9 cellular contexts compared by ENCODE assay signal in the genomic region with DNA sequence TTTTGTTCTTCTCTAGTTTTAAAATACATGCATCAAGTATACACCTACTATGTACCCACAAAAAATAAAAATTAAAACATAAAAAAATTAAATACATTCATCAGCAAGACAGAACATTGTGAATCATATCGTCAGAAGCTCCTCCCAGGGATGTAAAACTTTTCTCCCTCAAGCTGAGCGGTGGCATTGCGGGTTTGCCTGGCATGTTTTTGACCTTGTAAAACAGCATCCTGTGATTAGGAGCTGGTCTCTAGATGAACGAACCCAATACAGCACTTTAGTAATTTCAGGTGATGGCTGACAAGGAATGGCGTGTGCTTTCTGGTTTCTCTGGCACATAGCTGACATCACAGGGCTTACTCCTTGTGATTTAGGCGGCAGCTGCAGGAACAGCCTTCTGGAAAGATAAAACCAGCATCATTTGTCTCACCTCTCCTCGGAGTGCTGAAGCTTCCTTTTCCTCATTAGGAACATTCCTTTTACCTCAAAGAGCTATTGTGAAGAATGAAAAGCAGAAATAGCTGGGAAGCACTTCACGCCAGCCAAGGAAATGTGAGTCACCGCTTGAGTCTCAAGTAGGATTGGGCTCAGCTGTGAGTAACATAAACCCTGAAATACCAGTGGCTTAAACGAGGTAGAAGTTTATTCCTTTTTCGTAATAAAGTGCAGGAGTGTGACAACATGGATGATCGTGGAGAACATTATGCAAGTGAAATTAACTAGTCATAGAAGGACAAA. TPM values are rescaled to one million over a fixed set of nuclear protein-coding genes. Genes with fewer than 3 reads are reported as not detected.
DNase-seq lines count a peak whose midpoint lies in the region; ATAC-seq and TF ChIP-seq lines count a peak whose summit lies in the region.
"Had no signal": no experiment of that assay in that cellular context is flagged by ENCODE, and none has a peak within 500 bp of the region (broad histone marks: within the 10 kb centered on the region; RNA-seq: fewer than 3 reads in every experiment).

No MANE protein-coding gene starts in this region.

- H2BK120ac ChIP-seq in trophoblast cell (ENCODE audit: insufficient read depth, low read length, poor library complexity) = no peak overlapping the region

- no peak overlapping the region for H2BK12ac ChIP-seq in trophoblast cell (ENCODE audit: low read length)

- no peak overlapping the region for H3K14ac ChIP-seq in trophoblast cell (ENCODE audit: low read length)

- no peak for TF ChIP-seq CTCF in colonic mucosa (IDR thresholded peaks at IDR 0.05)

- H3K18ac ChIP-seq in trophoblast cell (ENCODE audit: low read length) = no peak overlapping the region

- H2BK5ac ChIP-seq in trophoblast cell (ENCODE audit: low read depth, low read length, poor library complexity) = no peak overlapping the region

- peak overlapping the region; percentile 55 for H3K4me3 ChIP-seq in GM23248
- no peak overlapping the region for H3K4me3 ChIP-seq in esophagus (ENCODE audit: low read depth in 1 of 2, low read length in 2 of 2)
- no peak overlapping the region for H3K4me3 ChIP-seq in trophoblast cell (ENCODE audit: low read depth, low read length)
- no peak overlapping the region for H3K4me3 ChIP-seq in colonic mucosa

- H2AFZ ChIP-seq in GM23248 = peak overlapping the region; percentile 78
- H2AFZ ChIP-seq in trophoblast cell (ENCODE audit: insufficient read depth, low read length, poor library complexity) = no peak overlapping the region

- no peak overlapping the region for H3K23ac ChIP-seq in trophoblast cell (ENCODE audit: low read length)

- H3K36me3 ChIP-seq in GM23248 (ENCODE audit: low read depth) (no peaks in the 10 kb centered on the region), esophagus (ENCODE audit: control insufficient read depth in 2 of 2, insufficient read depth in 2 of 2, low read length in 1 of 2) (no peaks in the 10 kb centered on the region), trophoblast cell (ENCODE audit: control insufficient read depth in 1 of 2, insufficient read depth in 2 of 2, low read length in 2 of 2) (no peaks in the 10 kb centered on the region), colonic mucosa (no peaks in the 10 kb centered on the region)

- H3K9ac ChIP-seq in GM23248 = peak overlapping the region; percentile 50; the same call in 1 of the 2 replicates
- no peak overlapping the region for H3K9ac ChIP-seq in trophoblast cell (ENCODE audit: low read length)
- no peak overlapping the region for H3K9ac ChIP-seq in colonic mucosa (ENCODE audit: low read depth in 2 of 2, low read length in 2 of 2)

- H3K79me2 ChIP-seq in GM23248 (ENCODE audit: insufficient read depth) = no peaks in the 10 kb centered on the region
- no peaks in the 10 kb centered on the region for H3K79me2 ChIP-seq in trophoblast cell (ENCODE audit: control insufficient read depth, insufficient read depth, low read length, poor library complexity)

- H4K12ac ChIP-seq in trophoblast cell (ENCODE audit: low read depth, low read length) = no peak overlapping the region

- H4K8ac ChIP-seq in trophoblast cell (ENCODE audit: low read depth, low read length) = no peak overlapping the region

- H3K27me3 ChIP-seq in GM23248 (replicated peaks; ENCODE audit: insufficient read depth) = no peaks in the 10 kb centered on the region
- no peaks in the 10 kb centered on the region for H3K27me3 ChIP-seq in esophagus (ENCODE audit: control insufficient read depth in 1 of 2, insufficient read depth in 2 of 2, low read length in 2 of 2)
- H3K27me3 ChIP-seq in trophoblast cell (ENCODE audit: insufficient read depth, low read length) = no peaks in the 10 kb centered on the region
- H3K27me3 ChIP-seq in colonic mucosa = no peaks in the 10 kb centered on the region

- no peak overlapping the region for H3K4ac ChIP-seq in trophoblast cell (ENCODE audit: low read depth, low read length)

- H3F3A ChIP-seq in GM23248 (ENCODE audit: insufficient read depth) = peaks cover 8% of the 10 kb centered on the region; the same call in 1 of the 2 replicates

- H3K79me1 ChIP-seq in trophoblast cell (ENCODE audit: low read length) = no peaks in the 10 kb centered on the region

- H3K9me3 ChIP-seq in GM23248 (ENCODE audit: low read depth) (no peaks in the 10 kb centered on the region), esophagus (ENCODE audit: control insufficient read depth in 2 of 2, insufficient read depth in 1 of 2, low read depth in 1 of 2, low read length in 1 of 2) (no peaks in the 10 kb centered on the region), trophoblast cell (ENCODE audit: insufficient read depth, low read depth, low read length) (no peaks in the 10 kb centered on the region), colonic mucosa (no peaks in the 10 kb centered on the region)

- H3K9me2 ChIP-seq in GM23248 (ENCODE audit: insufficient read depth) = no peaks in the 10 kb centered on the region

- H2AK5ac ChIP-seq in trophoblast cell (ENCODE audit: low read length) = no peak overlapping the region

- in situ Hi-C loops in GM23248 (cut with MboI) = no loop called here

- peak overlapping the region; percentile 65 for H3K4me2 ChIP-seq in GM23248 (ENCODE audit: unreplicated experiment)
- H3K4me2 ChIP-seq in trophoblast cell (ENCODE audit: low read length) = no peak overlapping the region

- ATAC-seq in GM18867 (IDR thresholded peaks at IDR 0.05; ENCODE audit: unreplicated experiment) (no peak), GM18517 (IDR thresholded peaks at IDR 0.05; ENCODE audit: unreplicated experiment) (no peak), HG03342 (IDR thresholded peaks at IDR 0.05; ENCODE audit: unreplicated experiment) (no peak)

- no peaks in the 10 kb centered on the region for H4K20me1 ChIP-seq in GM23248 (ENCODE audit: insufficient read depth)

- WGBS in GM23248 (ENCODE audit: low coverage in 1 of 2, low lambda C conversion rate in 2 of 2, missing lambda C conversion rate in 2 of 2), 2 experiments = 13 to 15% methylated on average over 12 of the region's 12 CpGs
- WGBS in esophagus, 2 donors = 31 to 47% methylated on average over 12 of the region's 12 CpGs
- no CpG with 5 or more reads among the region's 12 CpGs for WGBS in trophoblast cell (ENCODE audit: extremely low coverage, insufficient coverage, insufficient read length)

- H4K91ac ChIP-seq in trophoblast cell (ENCODE audit: low read depth, low read length) = no peak overlapping the region

- H3K4me1 ChIP-seq in GM23248 (ENCODE audit: insufficient read depth) = 0 out of 2 replicates have a peak, but pooled peaks cover 3% of the 10 kb centered on the region
- no peaks in the 10 kb centered on the region for H3K4me1 ChIP-seq in esophagus (ENCODE audit: control insufficient read depth in 2 of 2, insufficient read depth in 2 of 2, low read length in 1 of 2)
- no peaks in the 10 kb centered on the region for H3K4me1 ChIP-seq in trophoblast cell (ENCODE audit: control insufficient read depth in 1 of 2, insufficient read depth in 2 of 2, low read length in 2 of 2)
- no peaks in the 10 kb centered on the region for H3K4me1 ChIP-seq in colonic mucosa

- intact Hi-C loops in colonic mucosa (cut with DNase I) = no loop called here

- DNase-seq in GM23248 (peak; percentile 90), NCI-H2227 treated with DMSO at 0.1 percent for 48 hours (lab: John Stamatoyannopoulos, UW) (peak; percentile 81), trophoblast cell (peak; percentile 71 to 84), colonic mucosa (no peak)

- H3K27ac ChIP-seq in GM23248 = peak overlapping the region; percentile 72
- H3K27ac ChIP-seq in esophagus (ENCODE audit: low read depth in 2 of 2, low read length in 1 of 2) = peak overlapping the region; percentile 45 to 70
- H3K27ac ChIP-seq in trophoblast cell (ENCODE audit: low read depth, low read length) = no peak overlapping the region
- no peak overlapping the region for H3K27ac ChIP-seq in colonic mucosa

RNA-seq across cellular contexts. Expression of a gene that starts 44.3 kb away (rescaled TPM):
- total RNA-seq in GM23248 (2014; rRNA removed; shearing (Covaris generic)) = not detected in 2 replicates
- polyA plus RNA-seq in GM23248 (2016; fragmentation: Nextera tagmentation; extraction: Ambion mirVana) (not detected in 2 replicates), esophagus (under 1 TPM in 1 of 2 donors, not detected in 1; 0.01 TPM)
- polyA plus RNA-seq in trophoblast cell (2013) = 0.04 TPM in 1 of 2 replicates, not detected in the other
- not detected for total RNA-seq in colonic mucosa
- polyA plus RNA-seq: IgD-negative memory B cell had no signal

Comparison
In these comparisons a context has a peak if more than half of its experiments do, and no peak if none do; other contexts are left out.
1. H3K27ac ChIP-seq: peak in GM23248 (single experiment) and esophagus (2 of 2); none in trophoblast cell (single experiment) and colonic mucosa (single experiment).